8 cellular contexts compared by ENCODE assay signal in genomic region chr6:29628419-29629281, GRCh38. TPM values are rescaled to one million over a fixed set of nuclear protein-coding genes. Genes with fewer than 3 reads are reported as not detected.
A peak's percentile ranks its signal among the peaks of the same experiment; 100 is the strongest.
DNase-seq lines count a peak whose midpoint lies in the region; ATAC-seq and TF ChIP-seq lines count a peak whose summit lies in the region.

No MANE protein-coding gene starts in this region.

- peaks cover 71% of the 10 kb centered on the region for H3K27me3 ChIP-seq in neutrophil
- H3K27me3 ChIP-seq in upper lobe of right lung, result no peaks in the 10 kb centered on the region

- TF ChIP-seq CTCF in neutrophil (IDR thresholded peaks at IDR 0.05), result peak; percentile 36
- peak; percentile 68 for TF ChIP-seq CTCF in upper lobe of right lung (IDR thresholded peaks at IDR 0.05)

- H3K4me3 ChIP-seq in neutrophil (ENCODE audit: low read depth in 1 of 2, low read length in 1 of 2) (peak overlapping the region; percentile 71 to 74), upper lobe of right lung (peak overlapping the region; percentile 61)

- peak overlapping the region; percentile 69 for H3K27ac ChIP-seq in neutrophil
- H3K27ac ChIP-seq in upper lobe of right lung, result peak overlapping the region; percentile 24

- DNase-seq in G401 (ENCODE audit: low spot score) (peak; percentile 87), NCI-H128 (lab: John Stamatoyannopoulos, UW; ENCODE audit: unreplicated experiment) (peak; percentile 49), SW 1271 (lab: John Stamatoyannopoulos, UW) (peak; percentile 68 to 84), head of caudate nucleus (peak; percentile 56 to 92 (median 82)), upper lobe of right lung (peak; percentile 82)
- DNase-seq in activated naive CD8-positive, alpha-beta T cell treated with anti-CD3 and anti-CD28 coated beads, Interleukin-2, amount 50 U/mL, for 16 hours (ENCODE audit: low read depth, low spot score), result peak; percentile 25

- intact Hi-C loops in head of caudate nucleus (cut with DNase I) (no loop called here), upper lobe of right lung (cut with DNase I) (no loop called here)

- in situ Hi-C loops in G401 (cut with HindIII; ENCODE audit: low sequenced_read_pairs), result no loop called here

- H3K9me3 ChIP-seq in neutrophil (no peaks in the 10 kb centered on the region), upper lobe of right lung (no peaks in the 10 kb centered on the region)

- ATAC-seq in upper lobe of right lung, result peak; percentile 58
- no peak for ATAC-seq in HG03196 (IDR thresholded peaks at IDR 0.05; ENCODE audit: unreplicated experiment)

- H3K36me3 ChIP-seq in neutrophil, result no peaks in the 10 kb centered on the region
- no peaks in the 10 kb centered on the region for H3K36me3 ChIP-seq in upper lobe of right lung

- H3K4me1 ChIP-seq in neutrophil (ENCODE audit: control insufficient read depth in 1 of 2, insufficient read depth in 1 of 2, low read depth in 1 of 2, low read length in 1 of 2), result peaks cover 65 to 70% of the 10 kb centered on the region in 2 experiments
- H3K4me1 ChIP-seq in upper lobe of right lung, result peaks cover 22% of the 10 kb centered on the region

RNA-seq across cellular contexts. Expression of gene GABBR1, which starts 4.3 kb away (rescaled TPM):
- total RNA-seq in G401 (2014; rRNA removed; shearing (Covaris generic)), result 2.2 and 3.6 TPM in 2 replicates
- 40.1 TPM for total RNA-seq in upper lobe of right lung

RNA-seq across cellular contexts. Expression of gene MOG, which starts 28.2 kb away (rescaled TPM):
- total RNA-seq in G401 (2014; rRNA removed; shearing (Covaris generic)), result not detected in 2 replicates
- total RNA-seq in upper lobe of right lung, result not detected

RNA-seq across cellular contexts. Expression of gene OR2H2, which starts 43.7 kb away (rescaled TPM):
- total RNA-seq in G401 (2014; rRNA removed; shearing (Covaris generic)), result not detected in 2 replicates
- total RNA-seq in upper lobe of right lung, result not detected

RNA-seq across cellular contexts. Expression of gene ZFP57, which starts 52.3 kb away (rescaled TPM):
- not detected in 2 replicates for total RNA-seq in G401 (2014; rRNA removed; shearing (Covaris generic))
- total RNA-seq in upper lobe of right lung, result not detected

Comparison
In these comparisons a context has a peak if more than half of its experiments do, and no peak if none do; other contexts are left out.
1. DNase-seq: peak in every context shown above with its lines; median percentile 87 in G401; 82 in head of caudate nucleus; 82 in upper lobe of right lung; 76 in SW 1271; 49 in NCI-H128; 25 in activated naive CD8-positive, alpha-beta T cell treated with anti-CD3 and anti-CD28 coated beads, Interleukin-2, amount 50 U/mL, for 16 hours.